In the genomic region with DNA sequence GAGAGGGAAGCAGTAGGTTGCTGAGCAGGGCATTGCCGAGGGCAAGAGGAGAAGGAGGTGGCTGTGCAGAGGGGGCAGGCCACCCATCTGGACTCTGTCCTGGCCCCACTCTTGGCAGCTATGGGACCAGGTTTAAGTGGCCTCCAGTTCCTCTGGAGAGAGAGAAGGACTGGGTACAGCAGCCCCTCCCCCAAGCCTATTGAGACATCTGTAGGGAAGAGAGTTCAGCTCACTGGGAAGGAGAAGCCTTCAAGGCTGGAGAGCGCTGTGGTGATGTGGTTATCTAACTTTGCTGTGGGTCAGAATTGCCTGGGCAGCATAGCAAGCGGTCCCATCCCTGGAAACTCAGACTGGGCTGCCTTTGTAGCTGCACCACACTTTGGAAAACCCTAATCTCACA, we compare ENCODE assay signal across 23 cellular contexts.
DNase-seq lines count a peak whose midpoint lies in the region; ATAC-seq and TF ChIP-seq lines count a peak whose summit lies in the region.
"Had no signal": no experiment of that assay in that cellular context is flagged by ENCODE, and none has a peak within 500 bp of the region (broad histone marks: within the 10 kb centered on the region; RNA-seq: fewer than 3 reads in every experiment).

No MANE protein-coding gene starts in this region.

- DNase-seq in Daoy (ENCODE audit: low read depth) (peak; percentile 35), RWPE1 (ENCODE audit: low spot score) (no peak), islet precursor cell (peak; percentile 37), renal cortical epithelial cell (ENCODE audit: low read depth) (peak; percentile 33), SHP77 treated with DMSO at 0.1 percent for 48 hours (lab: John Stamatoyannopoulos, UW) (no peak), substantia nigra (lab: John Stamatoyannopoulos, UW) (no peak), HuH-7 (ENCODE audit: low spot score) (no peak)
- DNase-seq: activated CD4-positive, alpha-beta T cell treated with anti-CD3 and anti-CD28 coated beads for 4 hours; AML-193; Caco-2; dorsolateral prefrontal cortex; NCI-H1092; NCI-H2107; NCI-H524 treated with DMSO at 0.1 percent for 48 hours; occipital lobe; stimulated activated CD4-positive, alpha-beta T cell treated with anti-CD3 and anti-CD28 coated beads, Interleukin-2, amount 100 ng/mL, for 24 hours; stomach; T-helper 9 cell had no signal

- CTCF ChIA-PET in RWPE1 (lab: Yijun Ruan, JAX), result interaction anchor here (0.5 to 2.8 kb wide), 3 partner anchors 134 to 224 kb away, joined by 3 to 23 read pairs (median 3); no protein-coding TSS in a partner anchor

- H3K27ac ChIP-seq in RWPE1 (peak overlapping the region; percentile 63), substantia nigra (ENCODE audit: low read depth, low read length, poor library complexity, severe bottlenecking) (no peak overlapping the region)
- H3K27ac ChIP-seq: breast epithelium, dorsolateral prefrontal cortex, esophagus muscularis mucosa, KMS-11 had no signal

- ATAC-seq in GM18511 (IDR thresholded peaks at IDR 0.05; ENCODE audit: unreplicated experiment), result no peak
- ATAC-seq: sciatic nerve had no signal

- no peak for TF ChIP-seq CTCF in RWPE1 (conservative IDR thresholded peaks at IDR 0.05; ENCODE audit: low read depth)

- POLR2A ChIA-PET in RWPE1 (lab: Yijun Ruan, JAX; ENCODE audit: low non-redundant PET), result no interaction called here

Comparison
In these comparisons a context has a peak if more than half of its experiments do, and no peak if none do; other contexts are left out.
1. DNase-seq: peak in Daoy (single experiment), islet precursor cell (single experiment) and renal cortical epithelial cell (single experiment); none in RWPE1 (single experiment), SHP77 treated with DMSO at 0.1 percent for 48 hours (single experiment), substantia nigra (0 of 49) and HuH-7 (single experiment).